In genomic region chr9:130243015-130243881, GRCh38 we compare ENCODE assay signal across 8 cellular contexts. TPM values are rescaled to one million over a fixed set of nuclear protein-coding genes. Genes with fewer than 3 reads are reported as not detected.
DNase-seq lines count a peak whose midpoint lies in the region; ATAC-seq and TF ChIP-seq lines count a peak whose summit lies in the region.

No MANE protein-coding gene starts in this region.

- H3K27ac Mint-ChIP-seq in naive B cell, result peak overlapping the region in 1 of 6 donors; percentile 69

- peaks cover 20% of the 10 kb centered on the region for H3K4me1 ChIP-seq in NT2/D1 (ENCODE audit: insufficient read depth, insufficient read length)

- H3K4me3 Mint-ChIP-seq in naive B cell, result peak overlapping the region in 5 of 8 donors; percentile 26 to 52 (median 32)

- no peaks in the 10 kb centered on the region for H3K9me3 ChIP-seq in NT2/D1 (ENCODE audit: insufficient read depth, low read length)

- H3K4me3 ChIP-seq in NT2/D1 (ENCODE audit: insufficient read length, low read depth), result no peak overlapping the region

- DNase-seq in DMS153 (lab: John Stamatoyannopoulos, UW), result peak; percentile 73
- no peak for DNase-seq in NT2/D1 (ENCODE audit: low read depth, low spot score)
- peak; percentile 63 for DNase-seq in activated CD8-positive, alpha-beta memory T cell treated with anti-CD3 and anti-CD28 coated beads, Interleukin-2, amount 50 U/mL, for 24 hours (ENCODE audit: extremely low read depth)
- peak; percentile 92 to 93 for DNase-seq in erythroblast (lab: John Stamatoyannopoulos, UW)
- DNase-seq in naive B cell, result peak; percentile 54
- DNase-seq in stimulated activated CD8-positive, alpha-beta memory T cell treated with anti-CD3 and anti-CD28 coated beads, Interleukin-7, amount 100 ng/mL, for 24 hours (ENCODE audit: low read depth), result peak; percentile 73

- peaks cover 25 to 35% (median 33%) of the 10 kb centered on the region in 3 donors for H3K4me1 Mint-ChIP-seq in naive B cell

- no peaks in the 10 kb centered on the region for H3K36me3 ChIP-seq in NT2/D1 (ENCODE audit: insufficient read depth, insufficient read length, low read length)

- peaks cover 0 to 2% (median 0%) of the 10 kb centered on the region in 7 donors for H3K9me3 Mint-ChIP-seq in naive B cell

- H3K27me3 ChIP-seq in NT2/D1 (ENCODE audit: insufficient read depth, insufficient read length), result peaks cover 7% of the 10 kb centered on the region

- H3K27me3 Mint-ChIP-seq in naive B cell, result peaks cover 8 to 10% (median 10%) of the 10 kb centered on the region in 3 donors

- TF ChIP-seq POLR2A in erythroblast (IDR thresholded peaks at IDR 0.05; ENCODE audit: low read length), result peak; percentile 16

- no peaks in the 10 kb centered on the region for H3K36me3 Mint-ChIP-seq in naive B cell

- peak overlapping the region; percentile 43 for H3K9ac ChIP-seq in NT2/D1 (ENCODE audit: insufficient read length, low read depth)

- ATAC-seq in HG03135 (IDR thresholded peaks at IDR 0.05; ENCODE audit: unreplicated experiment) (peak; percentile 55), naive B cell (ENCODE audit: low read depth in 2 of 2) (peak; percentile 41 to 52), HG02610 (IDR thresholded peaks at IDR 0.05; ENCODE audit: unreplicated experiment) (no peak)

RNA-seq across cellular contexts. Expression of gene HMCN2, which starts 22.3 kb away (rescaled TPM):
- polyA plus RNA-seq in naive B cell (ENCODE audit: low read depth in 6 of 6), result not detected
